Comparison of ENCODE assay signal across 1 cellular context in the genomic region with DNA sequence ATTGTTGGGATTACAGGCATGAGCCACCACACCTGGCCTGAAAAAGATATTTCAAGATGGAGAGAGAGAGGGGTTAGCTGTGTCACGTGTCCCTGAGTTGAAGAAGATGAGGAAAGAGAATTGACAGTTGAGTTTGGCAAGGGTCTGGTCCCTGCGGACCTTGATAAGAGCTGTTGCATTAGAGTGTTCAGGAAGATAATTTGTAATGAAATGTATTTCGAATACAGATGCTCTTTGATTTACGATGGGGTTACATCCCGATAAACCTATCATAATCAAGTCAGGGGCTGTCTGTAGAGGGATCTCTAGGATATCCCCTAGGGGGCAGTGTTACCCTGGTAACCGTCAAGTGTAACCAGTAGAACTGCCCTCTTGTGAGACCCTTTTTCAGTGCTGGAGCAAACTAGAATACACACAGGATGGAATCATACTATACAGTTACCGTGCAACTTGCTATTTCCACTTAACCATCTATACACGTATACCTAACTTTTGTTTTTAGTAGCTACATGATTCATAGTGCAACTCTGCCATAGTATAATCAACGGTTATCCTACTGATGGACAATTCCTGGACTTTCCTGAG.
TF ChIP-seq lines count a peak whose summit lies in the region.

No MANE protein-coding gene starts in this region.

TF ChIP-seq in K562, 482 proteins besides CTCF, POLR2A, EP300 and RAD21 (continues in another document):
- TF ChIP-seq, protein P1, sequence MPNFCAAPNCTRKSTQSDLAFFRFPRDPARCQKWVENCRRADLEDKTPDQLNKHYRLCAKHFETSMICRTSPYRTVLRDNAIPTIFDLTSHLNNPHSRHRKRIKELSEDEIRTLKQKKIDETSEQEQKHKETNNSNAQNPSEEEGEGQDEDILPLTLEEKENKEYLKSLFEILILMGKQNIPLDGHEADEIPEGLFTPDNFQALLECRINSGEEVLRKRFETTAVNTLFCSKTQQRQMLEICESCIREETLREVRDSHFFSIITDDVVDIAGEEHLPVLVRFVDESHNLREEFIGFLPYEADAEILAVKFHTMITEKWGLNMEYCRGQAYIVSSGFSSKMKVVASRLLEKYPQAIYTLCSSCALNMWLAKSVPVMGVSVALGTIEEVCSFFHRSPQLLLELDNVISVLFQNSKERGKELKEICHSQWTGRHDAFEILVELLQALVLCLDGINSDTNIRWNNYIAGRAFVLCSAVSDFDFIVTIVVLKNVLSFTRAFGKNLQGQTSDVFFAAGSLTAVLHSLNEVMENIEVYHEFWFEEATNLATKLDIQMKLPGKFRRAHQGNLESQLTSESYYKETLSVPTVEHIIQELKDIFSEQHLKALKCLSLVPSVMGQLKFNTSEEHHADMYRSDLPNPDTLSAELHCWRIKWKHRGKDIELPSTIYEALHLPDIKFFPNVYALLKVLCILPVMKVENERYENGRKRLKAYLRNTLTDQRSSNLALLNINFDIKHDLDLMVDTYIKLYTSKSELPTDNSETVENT (CRISPR knock-in tag; IDR thresholded peaks at IDR 0.05): no peak
- TF ChIP-seq EP400 (IDR thresholded peaks at IDR 0.05) (peak; percentile 66), ELF1 (tag; IDR thresholded peaks at IDR 0.05) (no peak), RBM15 (IDR thresholded peaks at IDR 0.05; ENCODE audit: insufficient read depth, low read length) (no peak), SETDB1 (IDR thresholded peaks at IDR 0.05; ENCODE audit: low read length) (no peak), ZBTB17 (CRISPR knock-in tag; IDR thresholded peaks at IDR 0.05) (no peak), ZNF23 (CRISPR knock-in tag; IDR thresholded peaks at IDR 0.05) (no peak), RUNX1 (IDR thresholded peaks at IDR 0.05; ENCODE audit: low read depth) (no peak), ZFX (CRISPR knock-in tag; IDR thresholded peaks at IDR 0.05) (no peak; the same call in 1 of the 2 replicates), NR3C1 (CRISPR knock-in tag; IDR thresholded peaks at IDR 0.05) (no peak), ZNF778 (CRISPR knock-in tag; IDR thresholded peaks at IDR 0.05) (no peak), BCL6 (CRISPR knock-in tag; IDR thresholded peaks at IDR 0.05) (no peak), ZNF134 (CRISPR knock-in tag; conservative IDR thresholded peaks at IDR 0.05) (no peak), GTF2E2 (tag; IDR thresholded peaks at IDR 0.05) (no peak), BRD4 (IDR thresholded peaks at IDR 0.05) (no peak), SIN3B (IDR thresholded peaks at IDR 0.05; ENCODE audit: low read depth) (no peak), MCM3 (IDR thresholded peaks at IDR 0.05) (no peak), KDM5B (IDR thresholded peaks at IDR 0.05; ENCODE audit: insufficient replicate concordance, low read depth, low read length) (no peak), NBN (IDR thresholded peaks at IDR 0.05; ENCODE audit: low read depth) (peak; percentile 56; the same call in 1 of the 2 replicates), CAMTA2 (CRISPR knock-in tag; conservative IDR thresholded peaks at IDR 0.05) (no peak), DNMT1 (IDR thresholded peaks at IDR 0.05) (no peak), TFAM (CRISPR knock-in tag; conservative IDR thresholded peaks at IDR 0.05) (no peak), ZKSCAN8 (CRISPR knock-in tag; IDR thresholded peaks at IDR 0.05) (no peak), KHSRP (IDR thresholded peaks at IDR 0.05) (peak; percentile 58; the same call in 1 of the 2 replicates), ZNF124 (CRISPR knock-in tag; IDR thresholded peaks at IDR 0.05) (no peak), TCFL5 (CRISPR knock-in tag; conservative IDR thresholded peaks at IDR 0.05) (no peak), ZBTB7A (IDR thresholded peaks at IDR 0.05; ENCODE audit: borderline replicate concordance, control insufficient read depth, low read depth, low read length) (peak; percentile 75), YBX1 (IDR thresholded peaks at IDR 0.05) (no peak), U2AF2 (optimal IDR thresholded peaks at IDR 0.05; ENCODE audit: low read depth, low read length) (no peak), FOXJ3 (CRISPR knock-in tag; IDR thresholded peaks at IDR 0.05) (no peak), TBP (optimal IDR thresholded peaks at IDR 0.05; ENCODE audit: low read depth, low read length) (peak; percentile 57), ZNF324 (CRISPR knock-in tag; IDR thresholded peaks at IDR 0.05) (no peak), ZNF583 (CRISPR knock-in tag; IDR thresholded peaks at IDR 0.05) (no peak), ZFP36 (IDR thresholded peaks at IDR 0.05; ENCODE audit: low read depth, low read length, partially characterized antibody) (no peak), ZNF175 (CRISPR knock-in tag; IDR thresholded peaks at IDR 0.05; ENCODE audit: low read depth) (0 out of 2 replicates have a peak, but pooled peaks have one; percentile 45), ZNF75A (CRISPR knock-in tag; IDR thresholded peaks at IDR 0.05) (no peak), JUND (IDR thresholded peaks at IDR 0.05; ENCODE audit: borderline replicate concordance, low read depth, low read length) (0 out of 2 replicates have a peak, but pooled peaks have one; percentile 6), JUND (tag; IDR thresholded peaks at IDR 0.05; ENCODE audit: borderline replicate concordance, low read depth, low read length) (peak; percentile 61; the same call in 1 of the 3 replicates), BCOR (IDR thresholded peaks at IDR 0.05) (peak; percentile 64; the same call in 1 of the 2 replicates), ZSCAN32 (CRISPR knock-in tag; IDR thresholded peaks at IDR 0.05) (no peak), HNRNPH1 (optimal IDR thresholded peaks at IDR 0.05; ENCODE audit: low read depth, low read length) (no peak), SIRT6 (IDR thresholded peaks at IDR 0.05; ENCODE audit: low read depth, low read length) (no peak), PHF20 (IDR thresholded peaks at IDR 0.05; ENCODE audit: partially characterized antibody) (no peak), MAFK (IDR thresholded peaks at IDR 0.05; ENCODE audit: low read length) (no peak)
- TF ChIP-seq, protein P2, sequence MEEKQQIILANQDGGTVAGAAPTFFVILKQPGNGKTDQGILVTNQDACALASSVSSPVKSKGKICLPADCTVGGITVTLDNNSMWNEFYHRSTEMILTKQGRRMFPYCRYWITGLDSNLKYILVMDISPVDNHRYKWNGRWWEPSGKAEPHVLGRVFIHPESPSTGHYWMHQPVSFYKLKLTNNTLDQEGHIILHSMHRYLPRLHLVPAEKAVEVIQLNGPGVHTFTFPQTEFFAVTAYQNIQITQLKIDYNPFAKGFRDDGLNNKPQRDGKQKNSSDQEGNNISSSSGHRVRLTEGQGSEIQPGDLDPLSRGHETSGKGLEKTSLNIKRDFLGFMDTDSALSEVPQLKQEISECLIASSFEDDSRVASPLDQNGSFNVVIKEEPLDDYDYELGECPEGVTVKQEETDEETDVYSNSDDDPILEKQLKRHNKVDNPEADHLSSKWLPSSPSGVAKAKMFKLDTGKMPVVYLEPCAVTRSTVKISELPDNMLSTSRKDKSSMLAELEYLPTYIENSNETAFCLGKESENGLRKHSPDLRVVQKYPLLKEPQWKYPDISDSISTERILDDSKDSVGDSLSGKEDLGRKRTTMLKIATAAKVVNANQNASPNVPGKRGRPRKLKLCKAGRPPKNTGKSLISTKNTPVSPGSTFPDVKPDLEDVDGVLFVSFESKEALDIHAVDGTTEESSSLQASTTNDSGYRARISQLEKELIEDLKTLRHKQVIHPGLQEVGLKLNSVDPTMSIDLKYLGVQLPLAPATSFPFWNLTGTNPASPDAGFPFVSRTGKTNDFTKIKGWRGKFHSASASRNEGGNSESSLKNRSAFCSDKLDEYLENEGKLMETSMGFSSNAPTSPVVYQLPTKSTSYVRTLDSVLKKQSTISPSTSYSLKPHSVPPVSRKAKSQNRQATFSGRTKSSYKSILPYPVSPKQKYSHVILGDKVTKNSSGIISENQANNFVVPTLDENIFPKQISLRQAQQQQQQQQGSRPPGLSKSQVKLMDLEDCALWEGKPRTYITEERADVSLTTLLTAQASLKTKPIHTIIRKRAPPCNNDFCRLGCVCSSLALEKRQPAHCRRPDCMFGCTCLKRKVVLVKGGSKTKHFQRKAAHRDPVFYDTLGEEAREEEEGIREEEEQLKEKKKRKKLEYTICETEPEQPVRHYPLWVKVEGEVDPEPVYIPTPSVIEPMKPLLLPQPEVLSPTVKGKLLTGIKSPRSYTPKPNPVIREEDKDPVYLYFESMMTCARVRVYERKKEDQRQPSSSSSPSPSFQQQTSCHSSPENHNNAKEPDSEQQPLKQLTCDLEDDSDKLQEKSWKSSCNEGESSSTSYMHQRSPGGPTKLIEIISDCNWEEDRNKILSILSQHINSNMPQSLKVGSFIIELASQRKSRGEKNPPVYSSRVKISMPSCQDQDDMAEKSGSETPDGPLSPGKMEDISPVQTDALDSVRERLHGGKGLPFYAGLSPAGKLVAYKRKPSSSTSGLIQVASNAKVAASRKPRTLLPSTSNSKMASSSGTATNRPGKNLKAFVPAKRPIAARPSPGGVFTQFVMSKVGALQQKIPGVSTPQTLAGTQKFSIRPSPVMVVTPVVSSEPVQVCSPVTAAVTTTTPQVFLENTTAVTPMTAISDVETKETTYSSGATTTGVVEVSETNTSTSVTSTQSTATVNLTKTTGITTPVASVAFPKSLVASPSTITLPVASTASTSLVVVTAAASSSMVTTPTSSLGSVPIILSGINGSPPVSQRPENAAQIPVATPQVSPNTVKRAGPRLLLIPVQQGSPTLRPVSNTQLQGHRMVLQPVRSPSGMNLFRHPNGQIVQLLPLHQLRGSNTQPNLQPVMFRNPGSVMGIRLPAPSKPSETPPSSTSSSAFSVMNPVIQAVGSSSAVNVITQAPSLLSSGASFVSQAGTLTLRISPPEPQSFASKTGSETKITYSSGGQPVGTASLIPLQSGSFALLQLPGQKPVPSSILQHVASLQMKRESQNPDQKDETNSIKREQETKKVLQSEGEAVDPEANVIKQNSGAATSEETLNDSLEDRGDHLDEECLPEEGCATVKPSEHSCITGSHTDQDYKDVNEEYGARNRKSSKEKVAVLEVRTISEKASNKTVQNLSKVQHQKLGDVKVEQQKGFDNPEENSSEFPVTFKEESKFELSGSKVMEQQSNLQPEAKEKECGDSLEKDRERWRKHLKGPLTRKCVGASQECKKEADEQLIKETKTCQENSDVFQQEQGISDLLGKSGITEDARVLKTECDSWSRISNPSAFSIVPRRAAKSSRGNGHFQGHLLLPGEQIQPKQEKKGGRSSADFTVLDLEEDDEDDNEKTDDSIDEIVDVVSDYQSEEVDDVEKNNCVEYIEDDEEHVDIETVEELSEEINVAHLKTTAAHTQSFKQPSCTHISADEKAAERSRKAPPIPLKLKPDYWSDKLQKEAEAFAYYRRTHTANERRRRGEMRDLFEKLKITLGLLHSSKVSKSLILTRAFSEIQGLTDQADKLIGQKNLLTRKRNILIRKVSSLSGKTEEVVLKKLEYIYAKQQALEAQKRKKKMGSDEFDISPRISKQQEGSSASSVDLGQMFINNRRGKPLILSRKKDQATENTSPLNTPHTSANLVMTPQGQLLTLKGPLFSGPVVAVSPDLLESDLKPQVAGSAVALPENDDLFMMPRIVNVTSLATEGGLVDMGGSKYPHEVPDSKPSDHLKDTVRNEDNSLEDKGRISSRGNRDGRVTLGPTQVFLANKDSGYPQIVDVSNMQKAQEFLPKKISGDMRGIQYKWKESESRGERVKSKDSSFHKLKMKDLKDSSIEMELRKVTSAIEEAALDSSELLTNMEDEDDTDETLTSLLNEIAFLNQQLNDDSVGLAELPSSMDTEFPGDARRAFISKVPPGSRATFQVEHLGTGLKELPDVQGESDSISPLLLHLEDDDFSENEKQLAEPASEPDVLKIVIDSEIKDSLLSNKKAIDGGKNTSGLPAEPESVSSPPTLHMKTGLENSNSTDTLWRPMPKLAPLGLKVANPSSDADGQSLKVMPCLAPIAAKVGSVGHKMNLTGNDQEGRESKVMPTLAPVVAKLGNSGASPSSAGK (IDR thresholded peaks at IDR 0.05): no peak; the same call in 1 of the 2 replicates
- TF ChIP-seq, protein P3, sequence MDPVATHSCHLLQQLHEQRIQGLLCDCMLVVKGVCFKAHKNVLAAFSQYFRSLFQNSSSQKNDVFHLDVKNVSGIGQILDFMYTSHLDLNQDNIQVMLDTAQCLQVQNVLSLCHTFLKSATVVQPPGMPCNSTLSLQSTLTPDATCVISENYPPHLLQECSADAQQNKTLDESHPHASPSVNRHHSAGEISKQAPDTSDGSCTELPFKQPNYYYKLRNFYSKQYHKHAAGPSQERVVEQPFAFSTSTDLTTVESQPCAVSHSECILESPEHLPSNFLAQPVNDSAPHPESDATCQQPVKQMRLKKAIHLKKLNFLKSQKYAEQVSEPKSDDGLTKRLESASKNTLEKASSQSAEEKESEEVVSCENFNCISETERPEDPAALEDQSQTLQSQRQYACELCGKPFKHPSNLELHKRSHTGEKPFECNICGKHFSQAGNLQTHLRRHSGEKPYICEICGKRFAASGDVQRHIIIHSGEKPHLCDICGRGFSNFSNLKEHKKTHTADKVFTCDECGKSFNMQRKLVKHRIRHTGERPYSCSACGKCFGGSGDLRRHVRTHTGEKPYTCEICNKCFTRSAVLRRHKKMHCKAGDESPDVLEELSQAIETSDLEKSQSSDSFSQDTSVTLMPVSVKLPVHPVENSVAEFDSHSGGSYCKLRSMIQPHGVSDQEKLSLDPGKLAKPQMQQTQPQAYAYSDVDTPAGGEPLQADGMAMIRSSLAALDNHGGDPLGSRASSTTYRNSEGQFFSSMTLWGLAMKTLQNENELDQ (CRISPR knock-in tag; IDR thresholded peaks at IDR 0.05; ENCODE audit: borderline replicate concordance): no peak
